Comparison of ENCODE assay signal across 19 cellular contexts in genomic region chr19:1924320-1924961, GRCh38.
"Had no signal": no experiment of that assay in that cellular context is flagged by ENCODE, and none has a peak within 500 bp of the region (broad histone marks: within the 10 kb centered on the region; RNA-seq: fewer than 3 reads in every experiment).

No MANE protein-coding gene starts in this region.

- DNase-seq: effector CD4-positive, alpha-beta T cell; foreskin melanocyte; head of caudate nucleus; kidney glomerular epithelial cell; mammary epithelial cell; naive thymus-derived CD4-positive, alpha-beta T cell; nephron progenitor cell; sigmoid colon; stimulated activated CD4-positive, alpha-beta T cell treated with anti-CD3 and anti-CD28 coated beads, Interleukin-2, amount 100 ng/mL, for 24 hours; stimulated activated CD4-positive, alpha-beta T cell treated with anti-CD3 and anti-CD28 coated beads, Interleukin-4, amount 100 ng/mL, for 4 hours; stimulated activated naive B cell treated with anti-CD40 and anti-IgM and Interleukin-4, amounts not matched to agents 10 μg/mL and 1 μg/mL and 100 μg/mL, for 72 hours; stimulated activated naive CD8-positive, alpha-beta T cell treated with anti-CD3 and anti-CD28 coated beads, Interleukin-15, amount 100 ng/mL, for 72 hours; testis; upper lobe of right lung had no signal

- H3K4me2 ChIP-seq: hepatocyte had no signal

- H3K9me3 Mint-ChIP-seq: stimulated activated naive B cell treated with anti-CD40 and anti-IgM and Interleukin-4, amounts not matched to agents 10 μg/mL and 1 μg/mL and 100 μg/mL, for 72 hours; stimulated activated naive CD8-positive, alpha-beta T cell treated with anti-CD3 and anti-CD28 coated beads, Interleukin-15, amount 100 ng/mL, for 72 hours had no signal

- H3K9me3 ChIP-seq: neutrophil, sigmoid colon, testis, tibial nerve, upper lobe of right lung, vagina had no signal

- H3K79me2 ChIP-seq: hepatocyte had no signal

- H2AFZ ChIP-seq: hepatocyte had no signal

- H3K27ac Mint-ChIP-seq: nephron progenitor cell; stimulated activated naive B cell treated with anti-CD40 and anti-IgM and Interleukin-4, amounts not matched to agents 10 μg/mL and 1 μg/mL and 100 μg/mL, for 72 hours; stimulated activated naive CD8-positive, alpha-beta T cell treated with anti-CD3 and anti-CD28 coated beads, Interleukin-15, amount 100 ng/mL, for 72 hours had no signal

- H3K4me3 Mint-ChIP-seq: nephron progenitor cell; stimulated activated naive B cell treated with anti-CD40 and anti-IgM and Interleukin-4, amounts not matched to agents 10 μg/mL and 1 μg/mL and 100 μg/mL, for 72 hours; stimulated activated naive CD8-positive, alpha-beta T cell treated with anti-CD3 and anti-CD28 coated beads, Interleukin-15, amount 100 ng/mL, for 72 hours had no signal

- H3K27me3 ChIP-seq: hepatocyte, neutrophil, sigmoid colon, testis, tibial nerve, upper lobe of right lung, vagina had no signal

- H3K27ac ChIP-seq: hepatocyte, neutrophil, sigmoid colon, testis, upper lobe of right lung, vagina had no signal

- H3K4me3 ChIP-seq: hepatocyte, sigmoid colon, skin epidermis, testis, tibial nerve, upper lobe of right lung, vagina had no signal

- ATAC-seq: naive thymus-derived CD4-positive, alpha-beta T cell; stimulated activated naive B cell treated with anti-CD40 and anti-IgM and Interleukin-4, amounts not matched to agents 10 μg/mL and 1 μg/mL and 100 μg/mL, for 72 hours; upper lobe of right lung had no signal

- H3K27me3 Mint-ChIP-seq: naive thymus-derived CD4-positive, alpha-beta T cell; stimulated activated naive B cell treated with anti-CD40 and anti-IgM and Interleukin-4, amounts not matched to agents 10 μg/mL and 1 μg/mL and 100 μg/mL, for 72 hours had no signal
